In genomic region chr1:212219679-212220463, GRCh38 we compare ENCODE assay signal across 16 cellular contexts.
DNase-seq lines count a peak whose midpoint lies in the region; ATAC-seq and TF ChIP-seq lines count a peak whose summit lies in the region.
"Had no signal": no experiment of that assay in that cellular context is flagged by ENCODE, and none has a peak within 500 bp of the region (broad histone marks: within the 10 kb centered on the region; RNA-seq: fewer than 3 reads in every experiment).

No MANE protein-coding gene starts in this region.

- H3K36me3 Mint-ChIP-seq in activated T-helper 1 cell treated with anti-CD3 and anti-CD28 coated beads, Interleukin-12 subunit alpha, Interleukin-12 subunit beta, Interleukin-2, Interleukin-4 antibody, amounts not matched to agents 30 ng/mL and 10 ng/mL and 1 ng/mL, durations not matched to agents 14 hours and 24 hours and 36 hours (ENCODE audit: low read depth), result no peaks in the 10 kb centered on the region

- H3K9me3 Mint-ChIP-seq in activated T-helper 1 cell treated with anti-CD3 and anti-CD28 coated beads, Interleukin-12 subunit alpha, Interleukin-12 subunit beta, Interleukin-2, Interleukin-4 antibody, amounts not matched to agents 30 ng/mL and 10 ng/mL and 1 ng/mL, durations not matched to agents 14 hours and 24 hours and 36 hours, result no peaks in the 10 kb centered on the region
- H3K9me3 Mint-ChIP-seq: activated T-cell treated with anti-CD3 and anti-CD28 coated beads, Interleukin-2, amount 50 U/mL, for 4 hours had no signal

- H3K4me2 ChIP-seq in smooth muscle cell (peak overlapping the region; percentile 64), osteoblast (ENCODE audit: insufficient read depth, low read length) (no peak overlapping the region)

- no peak overlapping the region for H3K4me3 Mint-ChIP-seq in activated T-helper 1 cell treated with anti-CD3 and anti-CD28 coated beads, Interleukin-12 subunit alpha, Interleukin-12 subunit beta, Interleukin-2, Interleukin-4 antibody, amounts not matched to agents 30 ng/mL and 10 ng/mL and 1 ng/mL, durations not matched to agents 14 hours and 24 hours and 36 hours
- H3K4me3 Mint-ChIP-seq: activated T-cell treated with anti-CD3 and anti-CD28 coated beads, Interleukin-2, amount 50 U/mL, for 4 hours had no signal

- TF ChIP-seq CTCF in kidney epithelial cell (IDR thresholded peaks at IDR 0.05; ENCODE audit: insufficient read depth, low read length, poor library complexity, severe bottlenecking) (no peak), smooth muscle cell (IDR thresholded peaks at IDR 0.05; ENCODE audit: borderline replicate concordance, insufficient read depth, poor library complexity, severe bottlenecking) (no peak), osteoblast (IDR thresholded peaks at IDR 0.05; ENCODE audit: extremely low read depth, low read depth, low read length) (no peak), ovary (IDR thresholded peaks at IDR 0.05) (no peak)

- 60% methylated on average over 8 of the region's 8 CpGs for WGBS in smooth muscle cell (ENCODE audit: low lambda C conversion rate)
- 72 to 75% (median 72%) methylated on average over 8 of the region's 8 CpGs for WGBS in ovary, 3 donors

- H3K79me2 ChIP-seq in smooth muscle cell (ENCODE audit: low read depth) (no peaks in the 10 kb centered on the region), osteoblast (ENCODE audit: insufficient read depth, low read length) (no peaks in the 10 kb centered on the region)

- H3K9me3 ChIP-seq in smooth muscle cell (replicated peaks; ENCODE audit: low read depth) (no peaks in the 10 kb centered on the region), osteoblast (ENCODE audit: low read depth, low read length) (no peaks in the 10 kb centered on the region), ovary (no peaks in the 10 kb centered on the region)
- H3K9me3 ChIP-seq: breast epithelium, suprapubic skin had no signal

- intact Hi-C loops in activated T-helper 1 cell treated with anti-CD3 and anti-CD28 coated beads, Interleukin-12 subunit alpha, Interleukin-12 subunit beta, Interleukin-2, Interleukin-4 antibody, amounts not matched to agents 30 ng/mL and 10 ng/mL and 1 ng/mL, durations not matched to agents 14 hours and 24 hours and 36 hours (cut with micrococcal nuclease), result loop anchor here (1.0 to 10.0 kb wide), 8 partner anchors 14 to 194 kb away; partner anchors contain the start of gene PACC1
- intact Hi-C loops in ovary (cut with DNase I), result no loop called here

- ATAC-seq in GM18861 (IDR thresholded peaks at IDR 0.05; ENCODE audit: unreplicated experiment) (no peak), HG03045 (IDR thresholded peaks at IDR 0.05; ENCODE audit: unreplicated experiment) (no peak)

- H3K4me1 ChIP-seq in smooth muscle cell (ENCODE audit: low read depth) (peaks cover 14% of the 10 kb centered on the region), osteoblast (ENCODE audit: insufficient read depth, low read length) (peaks cover 7% of the 10 kb centered on the region), ovary (ENCODE audit: insufficient read depth) (no peaks in the 10 kb centered on the region)
- H3K4me1 ChIP-seq: breast epithelium had no signal

- TF ChIP-seq POLR2A in ovary (IDR thresholded peaks at IDR 0.05), result no peak

- no peak overlapping the region for H3K9ac ChIP-seq in smooth muscle cell (ENCODE audit: low read depth)

- no peaks in the 10 kb centered on the region for H3K27me3 Mint-ChIP-seq in activated T-helper 1 cell treated with anti-CD3 and anti-CD28 coated beads, Interleukin-12 subunit alpha, Interleukin-12 subunit beta, Interleukin-2, Interleukin-4 antibody, amounts not matched to agents 30 ng/mL and 10 ng/mL and 1 ng/mL, durations not matched to agents 14 hours and 24 hours and 36 hours (ENCODE audit: insufficient read depth)

- TF ChIP-seq EP300 in ovary (IDR thresholded peaks at IDR 0.05), result no peak

- H3K4me3 ChIP-seq in kidney epithelial cell (ENCODE audit: low read depth, low read length) (no peak overlapping the region), smooth muscle cell (no peak overlapping the region), osteoblast (ENCODE audit: insufficient read depth, low read length) (no peak overlapping the region), ovary (no peak overlapping the region)
- H3K4me3 ChIP-seq: breast epithelium, suprapubic skin had no signal

- H3K27ac ChIP-seq in smooth muscle cell (ENCODE audit: low read depth) (peak overlapping the region; percentile 40), osteoblast (ENCODE audit: low read depth, low read length) (no peak overlapping the region), ovary (no peak overlapping the region)
- H3K27ac ChIP-seq: breast epithelium, suprapubic skin had no signal

- H3K36me3 ChIP-seq in kidney epithelial cell (ENCODE audit: control insufficient read depth, insufficient read depth, low read length), result no peaks in the 10 kb centered on the region
- no peaks in the 10 kb centered on the region for H3K36me3 ChIP-seq in smooth muscle cell (ENCODE audit: low read depth)
- no peaks in the 10 kb centered on the region for H3K36me3 ChIP-seq in osteoblast (ENCODE audit: insufficient read depth, low read length)
- H3K36me3 ChIP-seq in ovary, result no peaks in the 10 kb centered on the region
- H3K36me3 ChIP-seq: breast epithelium, suprapubic skin had no signal

- peaks cover 5% of the 10 kb centered on the region for H3F3A ChIP-seq in smooth muscle cell (ENCODE audit: low read depth)

- peak overlapping the region; percentile 81 for H3K27ac Mint-ChIP-seq in activated T-helper 1 cell treated with anti-CD3 and anti-CD28 coated beads, Interleukin-12 subunit alpha, Interleukin-12 subunit beta, Interleukin-2, Interleukin-4 antibody, amounts not matched to agents 30 ng/mL and 10 ng/mL and 1 ng/mL, durations not matched to agents 14 hours and 24 hours and 36 hours

- peak; percentile 41 for DNase-seq in HS-27A (ENCODE audit: low read depth)
- no peak for DNase-seq in activated T-helper 1 cell treated with anti-CD3 and anti-CD28 coated beads, Interleukin-12 subunit alpha, Interleukin-12 subunit beta, Interleukin-2, Interleukin-4 antibody, amounts not matched to agents 30 ng/mL and 10 ng/mL and 1 ng/mL, durations not matched to agents 14 hours and 24 hours and 36 hours (ENCODE audit: low spot score)
- DNase-seq in kidney epithelial cell (ENCODE audit: low read depth), result peak; percentile 57
- DNase-seq in smooth muscle cell (lab: John Stamatoyannopoulos, UW; ENCODE audit: unreplicated experiment), result no peak
- DNase-seq in osteoblast (ENCODE audit: insufficient read length, low spot score, missing footprints), result no peak
- no peak for DNase-seq in ovary
- DNase-seq: activated T-cell treated with anti-CD3 and anti-CD28 coated beads, Interleukin-2, amount 50 U/mL, for 4 hours; COR-L47; hippocampal formation; NCI-H1092; NCI-H446 treated with DMSO at 0.1 percent for 48 hours; SHP77 treated with DMSO at 0.1 percent for 48 hours had no signal

- peaks cover 41% of the 10 kb centered on the region for H3K4me1 Mint-ChIP-seq in activated T-helper 1 cell treated with anti-CD3 and anti-CD28 coated beads, Interleukin-12 subunit alpha, Interleukin-12 subunit beta, Interleukin-2, Interleukin-4 antibody, amounts not matched to agents 30 ng/mL and 10 ng/mL and 1 ng/mL, durations not matched to agents 14 hours and 24 hours and 36 hours (ENCODE audit: low read depth)

- H3K27me3 ChIP-seq in kidney epithelial cell (ENCODE audit: control insufficient read depth, insufficient read depth, low read length) (no peaks in the 10 kb centered on the region), smooth muscle cell (ENCODE audit: low read depth) (no peaks in the 10 kb centered on the region), osteoblast (ENCODE audit: insufficient read depth, low read length) (peaks cover 3% of the 10 kb centered on the region), ovary (no peaks in the 10 kb centered on the region)
- H3K27me3 ChIP-seq: breast epithelium, suprapubic skin had no signal

- no peaks in the 10 kb centered on the region for H4K20me1 ChIP-seq in smooth muscle cell (ENCODE audit: low read depth)
- no peaks in the 10 kb centered on the region for H4K20me1 ChIP-seq in osteoblast (ENCODE audit: insufficient read depth, low read length)

- H2AFZ ChIP-seq in smooth muscle cell (ENCODE audit: low read depth) (no peak overlapping the region), osteoblast (ENCODE audit: low read length) (no peak overlapping the region)

Comparison
In these comparisons a context has a peak if more than half of its experiments do, and no peak if none do; other contexts are left out.
1. DNase-seq: peak in HS-27A (single experiment) and kidney epithelial cell (single experiment); none in activated T-helper 1 cell treated with anti-CD3 and anti-CD28 coated beads, Interleukin-12 subunit alpha, Interleukin-12 subunit beta, Interleukin-2, Interleukin-4 antibody, amounts not matched to agents 30 ng/mL and 10 ng/mL and 1 ng/mL, durations not matched to agents 14 hours and 24 hours and 36 hours (single experiment), smooth muscle cell (single experiment), osteoblast (single experiment) and ovary (0 of 5).